ENCODE assay signal across 13 cellular contexts in genomic region chr4:26331380-26331945, GRCh38. TPM values are rescaled to one million over a fixed set of nuclear protein-coding genes. Genes with fewer than 3 reads are reported as not detected.
DNase-seq lines count a peak whose midpoint lies in the region; ATAC-seq and TF ChIP-seq lines count a peak whose summit lies in the region.
"Had no signal": no experiment of that assay in that cellular context is flagged by ENCODE, and none has a peak within 500 bp of the region (broad histone marks: within the 10 kb centered on the region; RNA-seq: fewer than 3 reads in every experiment).

No MANE protein-coding gene starts in this region.

- peaks cover 0 to 58% (median 19%) of the 10 kb centered on the region in 12 donors for H3K4me1 ChIP-seq in heart left ventricle
- peaks cover 9% of the 10 kb centered on the region for H3K4me1 ChIP-seq in mesenchymal stem cell (ENCODE audit: control insufficient read depth, insufficient read depth, low read depth, low read length)
- peaks cover 15% of the 10 kb centered on the region for H3K4me1 ChIP-seq in upper lobe of right lung
- H3K4me1 ChIP-seq in breast epithelium = no peaks in the 10 kb centered on the region

- H3K36me3 Mint-ChIP-seq in WTC11 = no peaks in the 10 kb centered on the region

- POLR2A ChIA-PET in WTC11 (lab: Charles Lee) = interaction anchor here (0.5 kb wide), 1 partner anchor 257 kb away, joined by 3 read pairs; no protein-coding TSS in a partner anchor

- no peak overlapping the region for H2AFZ ChIP-seq in mesenchymal stem cell (ENCODE audit: low read depth, low read length)

- intact Hi-C loops in heart left ventricle (cut with DNase I) (loop anchor here in 8 of 10 donors (2.0 to 10.0 kb wide), 5 partner anchors 76 to 383 kb away; no protein-coding TSS in a partner anchor), left cardiac atrium (cut with DNase I) (loop anchor here (2.0 to 10.0 kb wide), 2 partner anchors 73 to 79 kb away; no protein-coding TSS in a partner anchor), upper lobe of right lung (cut with DNase I) (loop anchor here (10.0 kb wide), 1 partner anchor 73 kb away; no protein-coding TSS in a partner anchor), breast epithelium (cut with DNase I; ENCODE audit: low total_unique reads) (no loop called here)

- no peaks in the 10 kb centered on the region for H3K27me3 ChIP-seq in heart left ventricle
- no peaks in the 10 kb centered on the region for H3K27me3 ChIP-seq in mesenchymal stem cell (ENCODE audit: control insufficient read depth in 1 of 2, insufficient read depth in 1 of 2, low read length in 2 of 2)
- no peaks in the 10 kb centered on the region for H3K27me3 ChIP-seq in upper lobe of right lung
- no peaks in the 10 kb centered on the region for H3K27me3 ChIP-seq in breast epithelium
- H3K27me3 ChIP-seq: transverse colon had no signal

- H3K27ac Mint-ChIP-seq in WTC11 = peak overlapping the region; percentile 72

- H2BK12ac ChIP-seq in mesenchymal stem cell (ENCODE audit: low read length in 2 of 2) = no peak overlapping the region

- H3K23ac ChIP-seq in mesenchymal stem cell (ENCODE audit: low read length in 2 of 2) = no peak overlapping the region

- TF ChIP-seq POLR2A in heart left ventricle (IDR thresholded peaks at IDR 0.05) (no peak), breast epithelium (IDR thresholded peaks at IDR 0.05) (no peak)

- H3K4me1 Mint-ChIP-seq in WTC11 = peaks cover 67% of the 10 kb centered on the region

- DNase-seq in heart left ventricle (no peak), left cardiac atrium (no peak), WTC11 (ENCODE audit: low spot score) (no peak), mesenchymal stem cell (no peak), upper lobe of right lung (no peak), breast epithelium (ENCODE audit: low spot score in 2 of 2) (no peak), NCI-H2196 treated with DMSO at 0.1 percent for 48 hours (lab: John Stamatoyannopoulos, UW; ENCODE audit: unreplicated experiment) (no peak)
- DNase-seq: activated CD4-positive, alpha-beta T cell treated with anti-CD3 and anti-CD28 coated beads, Interleukin-2, amount 50 U/mL, for 48 hours; MM.1S; T1000; transverse colon had no signal

- TF ChIP-seq CTCF in heart left ventricle (IDR thresholded peaks at IDR 0.05) (no peak), WTC11 (IDR thresholded peaks at IDR 0.05) (no peak), upper lobe of right lung (IDR thresholded peaks at IDR 0.05) (no peak), breast epithelium (IDR thresholded peaks at IDR 0.05) (no peak)

- peak overlapping the region; percentile 55 for H3K9ac ChIP-seq in mesenchymal stem cell (ENCODE audit: low read length)

- no peaks in the 10 kb centered on the region for H3K27me3 Mint-ChIP-seq in WTC11 (ENCODE audit: low read depth)

- H3K9me3 Mint-ChIP-seq in WTC11 = no peaks in the 10 kb centered on the region

- H2BK5ac ChIP-seq in mesenchymal stem cell (ENCODE audit: low read depth, low read length, poor library complexity, severe bottlenecking) = no peak overlapping the region

- H3K18ac ChIP-seq in mesenchymal stem cell (ENCODE audit: low read depth in 1 of 2, low read length in 2 of 2) = no peak overlapping the region

- WGBS in heart left ventricle, 4 donors = 67 to 72% (median 71%) methylated on average over 7 of the region's 7 CpGs
- WGBS in mesenchymal stem cell = 94% methylated on average over 7 of the region's 7 CpGs

- H2BK120ac ChIP-seq in mesenchymal stem cell (ENCODE audit: low read depth, low read length) = no peak overlapping the region

- H3K14ac ChIP-seq in mesenchymal stem cell (ENCODE audit: low read length in 2 of 2) = no peak overlapping the region

- CTCF ChIA-PET in WTC11 (lab: Charles Lee) = interaction anchor here (0.7 to 3.2 kb wide), 25 partner anchors 8 to 476 kb away, joined by 3 to 37 read pairs (median 9); partner anchors contain the start of gene RBPJ

- ATAC-seq in heart left ventricle = peak in 3 of 4 donors; percentile 38 to 54 (median 45)
- ATAC-seq in left cardiac atrium = no peak
- ATAC-seq in WTC11 = no peak
- ATAC-seq in upper lobe of right lung = peak; percentile 67
- no peak for ATAC-seq in HG03571 (IDR thresholded peaks at IDR 0.05; ENCODE audit: unreplicated experiment)
- ATAC-seq: GM12878 had no signal

- H3K4me3 ChIP-seq in heart left ventricle = no peak overlapping the region
- peak overlapping the region in 1 of 2 experiments; percentile 48 for H3K4me3 ChIP-seq in mesenchymal stem cell (ENCODE audit: insufficient read depth in 1 of 2, low read depth in 1 of 2, low read length in 2 of 2)
- no peak overlapping the region for H3K4me3 ChIP-seq in upper lobe of right lung
- H3K4me3 ChIP-seq in breast epithelium = no peak overlapping the region
- H3K4me3 ChIP-seq: GM12878, transverse colon had no signal

- no peak overlapping the region for H3K4ac ChIP-seq in mesenchymal stem cell (ENCODE audit: low read depth in 1 of 2, low read length in 2 of 2)

- no peak overlapping the region for H2BK15ac ChIP-seq in mesenchymal stem cell (ENCODE audit: low read depth, poor library complexity, severe bottlenecking)

- H3K79me1 ChIP-seq in mesenchymal stem cell (replicated peaks; ENCODE audit: low read length, poor library complexity, severe bottlenecking) = peaks cover 6% of the 10 kb centered on the region

- H3K36me3 ChIP-seq in heart left ventricle = no peaks in the 10 kb centered on the region
- H3K36me3 ChIP-seq in mesenchymal stem cell (ENCODE audit: control insufficient read depth in 1 of 2, insufficient read depth in 2 of 2, low read depth in 1 of 2, low read length in 2 of 2) = peaks cover 0 to 27% of the 10 kb centered on the region in 2 experiments
- H3K36me3 ChIP-seq in upper lobe of right lung = no peaks in the 10 kb centered on the region
- H3K36me3 ChIP-seq in breast epithelium = no peaks in the 10 kb centered on the region
- H3K36me3 ChIP-seq: transverse colon had no signal

- H3K4me2 ChIP-seq in mesenchymal stem cell (ENCODE audit: low read length, poor library complexity, severe bottlenecking) = no peak overlapping the region

- H4K91ac ChIP-seq in mesenchymal stem cell (ENCODE audit: low read length) = no peak overlapping the region

- H3K9me3 ChIP-seq in heart left ventricle (no peaks in the 10 kb centered on the region), mesenchymal stem cell (ENCODE audit: control insufficient read depth, low read length) (no peaks in the 10 kb centered on the region), upper lobe of right lung (no peaks in the 10 kb centered on the region), breast epithelium (no peaks in the 10 kb centered on the region)
- H3K9me3 ChIP-seq: transverse colon had no signal

- H4K8ac ChIP-seq in mesenchymal stem cell (ENCODE audit: low read length) = no peak overlapping the region

- H3K27ac ChIP-seq in heart left ventricle (no peak overlapping the region), mesenchymal stem cell (ENCODE audit: low read length, poor library complexity, severe bottlenecking) (no peak overlapping the region), upper lobe of right lung (no peak overlapping the region), breast epithelium (no peak overlapping the region)
- H3K27ac ChIP-seq: transverse colon had no signal

- peak overlapping the region; percentile 70 for H2AK5ac ChIP-seq in mesenchymal stem cell (ENCODE audit: low read length, severe bottlenecking)

- peak overlapping the region; percentile 59 for H3K4me3 Mint-ChIP-seq in WTC11

TF ChIP-seq in WTC11, 78 proteins besides CTCF, POLR2A, EP300 and RAD21 (continues in another document):
- TF ChIP-seq USF1 (CRISPR knock-in tag; IDR thresholded peaks at IDR 0.05) = no peak
- no peak for TF ChIP-seq ZNF396 (CRISPR knock-in tag; IDR thresholded peaks at IDR 0.05; ENCODE audit: borderline replicate concordance)
- TF ChIP-seq CDX4 (CRISPR knock-in tag; IDR thresholded peaks at IDR 0.05; ENCODE audit: borderline replicate concordance) = no peak
- TF ChIP-seq SMAD3 (CRISPR knock-in tag; IDR thresholded peaks at IDR 0.05; ENCODE audit: borderline replicate concordance) = no peak
- no peak for TF ChIP-seq KAT7 (CRISPR knock-in tag; IDR thresholded peaks at IDR 0.05; ENCODE audit: borderline replicate concordance)

RNA-seq across cellular contexts. Expression of gene RBPJ, which starts 10.6 kb away (rescaled TPM):
- 10 to 100 TPM; 29.7 to 84.3 (median 38.0) TPM for total RNA-seq in heart left ventricle
- 10 to 100 TPM; 21.9 to 27.7 TPM for polyA plus RNA-seq in heart left ventricle
- 10 to 100 TPM; 49.6 to 63.5 TPM for total RNA-seq in left cardiac atrium
- total RNA-seq in WTC11 (2021) = 163 to 167 TPM (median 163 TPM) in 3 replicates
- polyA plus RNA-seq in mesenchymal stem cell (2013, experiment 1 of 2) = 55.7 TPM
- 54.9 TPM for polyA plus RNA-seq in mesenchymal stem cell (2013, experiment 2 of 2)
- 86.2 TPM for total RNA-seq in upper lobe of right lung
- total RNA-seq in breast epithelium = 100 to 1,000 TPM in 1 of 3 donors, 10 to 100 TPM in 2; 64.9 to 143 (median 88.7) TPM

Comparison
In these comparisons a context has a peak if more than half of its experiments do, and no peak if none do; other contexts are left out.
1. ATAC-seq: peak in heart left ventricle (3 of 4) and upper lobe of right lung (single experiment); none in left cardiac atrium (0 of 2), WTC11 (single experiment) and HG03571 (single experiment).